In the genomic region with DNA sequence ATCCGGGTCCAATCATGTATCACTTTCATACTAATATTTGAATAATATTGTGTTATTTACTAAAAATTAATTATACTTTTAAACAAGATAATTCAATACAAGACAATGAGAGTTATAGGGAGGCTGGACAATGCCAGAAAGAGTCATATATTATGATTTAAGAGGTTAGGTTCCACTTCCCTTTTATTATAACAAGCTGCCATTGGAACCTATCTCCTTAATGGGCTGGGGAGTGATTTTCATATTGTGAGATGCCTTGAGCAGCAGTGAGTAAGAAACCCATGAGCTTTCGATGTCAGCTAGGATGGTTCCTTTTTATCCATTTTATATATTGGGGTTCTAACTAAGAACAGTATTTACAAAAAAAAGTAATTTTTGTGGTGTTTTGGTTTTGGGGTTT, we compare ENCODE assay signal across 30 cellular contexts.
"Had no signal": no experiment of that assay in that cellular context is flagged by ENCODE, and none has a peak within 500 bp of the region (broad histone marks: within the 10 kb centered on the region; RNA-seq: fewer than 3 reads in every experiment).

No MANE protein-coding gene starts in this region.

- ATAC-seq: activated CD8-positive, alpha-beta memory T cell treated with anti-CD3 and anti-CD28 coated beads, Interleukin-2, amount 10 ng/mL, durations not matched to agents 7 days and 5 days; activated naive CD4-positive, alpha-beta T cell treated with anti-CD3 and anti-CD28 coated beads, Interleukin-2, amount 50 U/mL, for 72 hours; activated naive CD8-positive, alpha-beta T cell treated with anti-CD3 and anti-CD28 coated beads, Interleukin-2, amount 50 U/mL, for 24 hours; PC-3; SK-N-SH treated with all-trans-retinoic acid at 6 μM for 48 hours; WTC11 had no signal

- H3K4me1 ChIP-seq: ascending aorta, SJSA1 had no signal

- H3K9me3 ChIP-seq: ascending aorta, MG63, SJSA1 had no signal

- DNase-seq: activated CD4-positive, alpha-beta T cell treated with anti-CD3 and anti-CD28 coated beads for 1 hour; activated CD4-positive, alpha-beta T cell treated with anti-CD3 and anti-CD28 coated beads, Interleukin-2, amount 10 ng/mL, durations not matched to agents 24 days and 14 days; activated CD4-positive, alpha-beta T cell treated with anti-CD3 and anti-CD28 coated beads, Interleukin-2, amount 50 U/mL, for 48 hours; activated CD8-positive, alpha-beta memory T cell treated with anti-CD3 and anti-CD28 coated beads, Interleukin-2, amount 10 ng/mL, durations not matched to agents 7 days and 5 days; activated effector memory CD4-positive, alpha-beta T cell treated with anti-CD3 and anti-CD28 coated beads, Interleukin-2, amount 50 U/mL, for 16 hours; activated naive CD4-positive, alpha-beta T cell treated with Interleukin-2 at 50 U/mL for 16 hours; activated naive CD8-positive, alpha-beta T cell treated with anti-CD3 and anti-CD28 coated beads, Interleukin-2, amount 50 U/mL, for 24 hours; activated T-cell treated with anti-CD3 and anti-CD28 coated beads, Interleukin-2, amount 50 U/mL, for 24 hours; amniotic stem cell; MG63; NCI-H1048; NCI-H1694; NCI-H2029; NCI-H2107; NCI-H2171 treated with DMSO at 0.1 percent for 48 hours; NCI-H226; NCI-H526 treated with DMSO at 0.1 percent for 48 hours; NCI-H82; PC-3; SHP77 had no signal

- H3K4me3 ChIP-seq: ascending aorta, MG63, SJSA1 had no signal

- H3K36me3 Mint-ChIP-seq: activated CD8-positive, alpha-beta memory T cell treated with anti-CD3 and anti-CD28 coated beads, Interleukin-2, amount 10 ng/mL, durations not matched to agents 7 days and 5 days; activated naive CD4-positive, alpha-beta T cell treated with anti-CD3 and anti-CD28 coated beads, Interleukin-2, amount 50 U/mL, for 72 hours; brain; WTC11 had no signal

- H3K36me3 ChIP-seq: ascending aorta, MG63, SJSA1 had no signal

- H3K27ac ChIP-seq: ascending aorta, KMS-11, SJSA1 had no signal

- H3K4me3 Mint-ChIP-seq: activated CD4-positive, alpha-beta T cell treated with anti-CD3 and anti-CD28 coated beads, Interleukin-2, amount 10 ng/mL, durations not matched to agents 24 days and 14 days; activated CD8-positive, alpha-beta memory T cell treated with anti-CD3 and anti-CD28 coated beads, Interleukin-2, amount 10 ng/mL, durations not matched to agents 7 days and 5 days; activated naive CD8-positive, alpha-beta T cell treated with anti-CD3 and anti-CD28 coated beads, Interleukin-2, amount 50 U/mL, for 24 hours; activated T-cell treated with anti-CD3 and anti-CD28 coated beads, Interleukin-2, amount 50 U/mL, for 24 hours; brain; central memory CD8-positive, alpha-beta T cell; T-helper 1 cell treated with Interleukin-12 subunit alpha and Interleukin-12 subunit beta and Interleukin-4 antibody, amounts not matched to agents 30 μg/mL and 1 μg/mL, for 36 hours; WTC11 had no signal

- H3K9me3 Mint-ChIP-seq: activated CD4-positive, alpha-beta T cell treated with anti-CD3 and anti-CD28 coated beads, Interleukin-2, amount 10 ng/mL, durations not matched to agents 24 days and 14 days; activated naive CD4-positive, alpha-beta T cell treated with anti-CD3 and anti-CD28 coated beads, Interleukin-2, amount 50 U/mL, for 72 hours; activated naive CD8-positive, alpha-beta T cell treated with anti-CD3 and anti-CD28 coated beads, Interleukin-2, amount 50 U/mL, for 24 hours; activated T-cell treated with anti-CD3 and anti-CD28 coated beads, Interleukin-2, amount 50 U/mL, for 24 hours; brain; central memory CD8-positive, alpha-beta T cell; T-helper 1 cell treated with Interleukin-12 subunit alpha and Interleukin-12 subunit beta and Interleukin-4 antibody, amounts not matched to agents 30 μg/mL and 1 μg/mL, for 36 hours; WTC11 had no signal

- FAIRE-seq: RCC 7860 had no signal

- H3K27ac Mint-ChIP-seq: activated CD4-positive, alpha-beta T cell treated with anti-CD3 and anti-CD28 coated beads, Interleukin-2, amount 10 ng/mL, durations not matched to agents 24 days and 14 days; activated CD8-positive, alpha-beta memory T cell treated with anti-CD3 and anti-CD28 coated beads, Interleukin-2, amount 10 ng/mL, durations not matched to agents 7 days and 5 days; activated naive CD4-positive, alpha-beta T cell treated with anti-CD3 and anti-CD28 coated beads, Interleukin-2, amount 50 U/mL, for 72 hours; activated naive CD8-positive, alpha-beta T cell treated with anti-CD3 and anti-CD28 coated beads, Interleukin-2, amount 50 U/mL, for 24 hours; activated T-cell treated with anti-CD3 and anti-CD28 coated beads, Interleukin-2, amount 50 U/mL, for 24 hours; brain; T-helper 1 cell treated with Interleukin-12 subunit alpha and Interleukin-12 subunit beta and Interleukin-4 antibody, amounts not matched to agents 30 μg/mL and 1 μg/mL, for 36 hours; WTC11 had no signal

- H3K27me3 ChIP-seq: ascending aorta, MG63, SJSA1 had no signal

- H3K27me3 Mint-ChIP-seq: activated CD4-positive, alpha-beta T cell treated with anti-CD3 and anti-CD28 coated beads, Interleukin-2, amount 10 ng/mL, durations not matched to agents 24 days and 14 days; activated CD8-positive, alpha-beta memory T cell treated with anti-CD3 and anti-CD28 coated beads, Interleukin-2, amount 10 ng/mL, durations not matched to agents 7 days and 5 days; activated naive CD8-positive, alpha-beta T cell treated with anti-CD3 and anti-CD28 coated beads, Interleukin-2, amount 50 U/mL, for 24 hours; activated T-cell treated with anti-CD3 and anti-CD28 coated beads, Interleukin-2, amount 50 U/mL, for 24 hours; brain; central memory CD8-positive, alpha-beta T cell had no signal

- H3K4me1 Mint-ChIP-seq: activated CD4-positive, alpha-beta T cell treated with anti-CD3 and anti-CD28 coated beads, Interleukin-2, amount 10 ng/mL, durations not matched to agents 24 days and 14 days; activated CD8-positive, alpha-beta memory T cell treated with anti-CD3 and anti-CD28 coated beads, Interleukin-2, amount 10 ng/mL, durations not matched to agents 7 days and 5 days; activated naive CD8-positive, alpha-beta T cell treated with anti-CD3 and anti-CD28 coated beads, Interleukin-2, amount 50 U/mL, for 24 hours; brain had no signal
